Comparison of ENCODE assay signal across 1 cellular context in genomic region chr22:31347251-31348008, GRCh38.
TF ChIP-seq lines count a peak whose summit lies in the region.

No MANE protein-coding gene starts in this region.

TF ChIP-seq in HepG2, 621 proteins besides CTCF, POLR2A, EP300 and RAD21 (continued from another document and continues in another):
- TF ChIP-seq, protein P1, sequence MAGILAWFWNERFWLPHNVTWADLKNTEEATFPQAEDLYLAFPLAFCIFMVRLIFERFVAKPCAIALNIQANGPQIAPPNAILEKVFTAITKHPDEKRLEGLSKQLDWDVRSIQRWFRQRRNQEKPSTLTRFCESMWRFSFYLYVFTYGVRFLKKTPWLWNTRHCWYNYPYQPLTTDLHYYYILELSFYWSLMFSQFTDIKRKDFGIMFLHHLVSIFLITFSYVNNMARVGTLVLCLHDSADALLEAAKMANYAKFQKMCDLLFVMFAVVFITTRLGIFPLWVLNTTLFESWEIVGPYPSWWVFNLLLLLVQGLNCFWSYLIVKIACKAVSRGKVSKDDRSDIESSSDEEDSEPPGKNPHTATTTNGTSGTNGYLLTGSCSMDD (CRISPR knock-in tag; IDR thresholded peaks at IDR 0.05): no peak
- TF ChIP-seq CCDC6 (CRISPR knock-in tag; IDR thresholded peaks at IDR 0.05) (peak; percentile 16; the same call in 1 of the 2 replicates), ARID5B (CRISPR knock-in tag; IDR thresholded peaks at IDR 0.05) (no peak; the same call in 1 of the 2 replicates), FOXK1 (CRISPR knock-in tag; IDR thresholded peaks at IDR 0.05; ENCODE audit: borderline replicate concordance, low read depth) (no peak), ZNF550 (CRISPR knock-in tag; IDR thresholded peaks at IDR 0.05; ENCODE audit: borderline replicate concordance) (no peak), ZBTB43 (CRISPR knock-in tag; conservative IDR thresholded peaks at IDR 0.05) (0 out of 2 replicates have a peak, but pooled peaks have one; percentile 38), ISL2 (CRISPR knock-in tag; IDR thresholded peaks at IDR 0.05) (peak; percentile 7; the same call in 1 of the 2 replicates), AGO2 (optimal IDR thresholded peaks at IDR 0.05; ENCODE audit: low read depth, low read length) (peak; percentile 99), HES4 (CRISPR knock-in tag; IDR thresholded peaks at IDR 0.05; ENCODE audit: borderline replicate concordance) (peak; percentile 40; the same call in 1 of the 2 replicates), ZNF788 (CRISPR knock-in tag; IDR thresholded peaks at IDR 0.05; ENCODE audit: borderline replicate concordance) (no peak), HDAC1 (CRISPR knock-in tag; IDR thresholded peaks at IDR 0.05) (peak; percentile 20), SRY (CRISPR knock-in tag; IDR thresholded peaks at IDR 0.05) (no peak), ZNF75D (CRISPR knock-in tag; IDR thresholded peaks at IDR 0.05; ENCODE audit: borderline replicate concordance) (no peak), ATF1 (CRISPR knock-in tag; IDR thresholded peaks at IDR 0.05) (0 out of 2 replicates have a peak, but pooled peaks have one; percentile 9), REXO4 (CRISPR knock-in tag; IDR thresholded peaks at IDR 0.05; ENCODE audit: borderline replicate concordance) (no peak), TFDP2 (CRISPR knock-in tag; IDR thresholded peaks at IDR 0.05) (peak; percentile 49; the same call in 1 of the 2 replicates), ZEB1 (IDR thresholded peaks at IDR 0.05; ENCODE audit: insufficient replicate concordance, low read depth) (no peak), ZNF567 (CRISPR knock-in tag; IDR thresholded peaks at IDR 0.05; ENCODE audit: borderline replicate concordance) (no peak), ZNF501 (CRISPR knock-in tag; IDR thresholded peaks at IDR 0.05) (0 out of 2 replicates have a peak, but pooled peaks have one; percentile 58)
- TF ChIP-seq, protein P2, sequence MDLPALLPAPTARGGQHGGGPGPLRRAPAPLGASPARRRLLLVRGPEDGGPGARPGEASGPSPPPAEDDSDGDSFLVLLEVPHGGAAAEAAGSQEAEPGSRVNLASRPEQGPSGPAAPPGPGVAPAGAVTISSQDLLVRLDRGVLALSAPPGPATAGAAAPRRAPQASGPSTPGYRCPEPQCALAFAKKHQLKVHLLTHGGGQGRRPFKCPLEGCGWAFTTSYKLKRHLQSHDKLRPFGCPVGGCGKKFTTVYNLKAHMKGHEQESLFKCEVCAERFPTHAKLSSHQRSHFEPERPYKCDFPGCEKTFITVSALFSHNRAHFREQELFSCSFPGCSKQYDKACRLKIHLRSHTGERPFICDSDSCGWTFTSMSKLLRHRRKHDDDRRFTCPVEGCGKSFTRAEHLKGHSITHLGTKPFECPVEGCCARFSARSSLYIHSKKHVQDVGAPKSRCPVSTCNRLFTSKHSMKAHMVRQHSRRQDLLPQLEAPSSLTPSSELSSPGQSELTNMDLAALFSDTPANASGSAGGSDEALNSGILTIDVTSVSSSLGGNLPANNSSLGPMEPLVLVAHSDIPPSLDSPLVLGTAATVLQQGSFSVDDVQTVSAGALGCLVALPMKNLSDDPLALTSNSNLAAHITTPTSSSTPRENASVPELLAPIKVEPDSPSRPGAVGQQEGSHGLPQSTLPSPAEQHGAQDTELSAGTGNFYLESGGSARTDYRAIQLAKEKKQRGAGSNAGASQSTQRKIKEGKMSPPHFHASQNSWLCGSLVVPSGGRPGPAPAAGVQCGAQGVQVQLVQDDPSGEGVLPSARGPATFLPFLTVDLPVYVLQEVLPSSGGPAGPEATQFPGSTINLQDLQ (CRISPR knock-in tag; IDR thresholded peaks at IDR 0.05): no peak
- TF ChIP-seq, protein P3, sequence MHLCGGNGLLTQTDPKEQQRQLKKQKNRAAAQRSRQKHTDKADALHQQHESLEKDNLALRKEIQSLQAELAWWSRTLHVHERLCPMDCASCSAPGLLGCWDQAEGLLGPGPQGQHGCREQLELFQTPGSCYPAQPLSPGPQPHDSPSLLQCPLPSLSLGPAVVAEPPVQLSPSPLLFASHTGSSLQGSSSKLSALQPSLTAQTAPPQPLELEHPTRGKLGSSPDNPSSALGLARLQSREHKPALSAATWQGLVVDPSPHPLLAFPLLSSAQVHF (CRISPR knock-in tag; IDR thresholded peaks at IDR 0.05): 0 out of 2 replicates have a peak, but pooled peaks have one; percentile 33
- TF ChIP-seq, protein P4, sequence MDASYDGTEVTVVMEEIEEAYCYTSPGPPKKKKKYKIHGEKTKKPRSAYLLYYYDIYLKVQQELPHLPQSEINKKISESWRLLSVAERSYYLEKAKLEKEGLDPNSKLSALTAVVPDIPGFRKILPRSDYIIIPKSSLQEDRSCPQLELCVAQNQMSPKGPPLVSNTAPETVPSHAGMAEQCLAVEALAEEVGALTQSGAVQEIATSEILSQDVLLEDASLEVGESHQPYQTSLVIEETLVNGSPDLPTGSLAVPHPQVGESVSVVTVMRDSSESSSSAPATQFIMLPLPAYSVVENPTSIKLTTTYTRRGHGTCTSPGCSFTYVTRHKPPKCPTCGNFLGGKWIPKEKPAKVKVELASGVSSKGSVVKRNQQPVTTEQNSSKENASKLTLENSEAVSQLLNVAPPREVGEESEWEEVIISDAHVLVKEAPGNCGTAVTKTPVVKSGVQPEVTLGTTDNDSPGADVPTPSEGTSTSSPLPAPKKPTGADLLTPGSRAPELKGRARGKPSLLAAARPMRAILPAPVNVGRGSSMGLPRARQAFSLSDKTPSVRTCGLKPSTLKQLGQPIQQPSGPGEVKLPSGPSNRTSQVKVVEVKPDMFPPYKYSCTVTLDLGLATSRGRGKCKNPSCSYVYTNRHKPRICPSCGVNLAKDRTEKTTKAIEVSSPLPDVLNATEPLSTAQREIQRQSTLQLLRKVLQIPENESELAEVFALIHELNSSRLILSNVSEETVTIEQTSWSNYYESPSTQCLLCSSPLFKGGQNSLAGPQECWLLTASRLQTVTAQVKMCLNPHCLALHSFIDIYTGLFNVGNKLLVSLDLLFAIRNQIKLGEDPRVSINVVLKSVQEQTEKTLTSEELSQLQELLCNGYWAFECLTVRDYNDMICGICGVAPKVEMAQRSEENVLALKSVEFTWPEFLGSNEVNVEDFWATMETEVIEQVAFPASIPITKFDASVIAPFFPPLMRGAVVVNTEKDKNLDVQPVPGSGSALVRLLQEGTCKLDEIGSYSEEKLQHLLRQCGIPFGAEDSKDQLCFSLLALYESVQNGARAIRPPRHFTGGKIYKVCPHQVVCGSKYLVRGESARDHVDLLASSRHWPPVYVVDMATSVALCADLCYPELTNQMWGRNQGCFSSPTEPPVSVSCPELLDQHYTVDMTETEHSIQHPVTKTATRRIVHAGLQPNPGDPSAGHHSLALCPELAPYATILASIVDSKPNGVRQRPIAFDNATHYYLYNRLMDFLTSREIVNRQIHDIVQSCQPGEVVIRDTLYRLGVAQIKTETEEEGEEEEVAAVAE (CRISPR knock-in tag; IDR thresholded peaks at IDR 0.05; ENCODE audit: borderline replicate concordance): no peak
- TF ChIP-seq, protein P5, sequence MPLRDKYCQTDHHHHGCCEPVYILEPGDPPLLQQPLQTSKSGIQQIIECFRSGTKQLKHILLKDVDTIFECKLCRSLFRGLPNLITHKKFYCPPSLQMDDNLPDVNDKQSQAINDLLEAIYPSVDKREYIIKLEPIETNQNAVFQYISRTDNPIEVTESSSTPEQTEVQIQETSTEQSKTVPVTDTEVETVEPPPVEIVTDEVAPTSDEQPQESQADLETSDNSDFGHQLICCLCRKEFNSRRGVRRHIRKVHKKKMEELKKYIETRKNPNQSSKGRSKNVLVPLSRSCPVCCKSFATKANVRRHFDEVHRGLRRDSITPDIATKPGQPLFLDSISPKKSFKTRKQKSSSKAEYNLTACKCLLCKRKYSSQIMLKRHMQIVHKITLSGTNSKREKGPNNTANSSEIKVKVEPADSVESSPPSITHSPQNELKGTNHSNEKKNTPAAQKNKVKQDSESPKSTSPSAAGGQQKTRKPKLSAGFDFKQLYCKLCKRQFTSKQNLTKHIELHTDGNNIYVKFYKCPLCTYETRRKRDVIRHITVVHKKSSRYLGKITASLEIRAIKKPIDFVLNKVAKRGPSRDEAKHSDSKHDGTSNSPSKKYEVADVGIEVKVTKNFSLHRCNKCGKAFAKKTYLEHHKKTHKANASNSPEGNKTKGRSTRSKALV (CRISPR knock-in tag; IDR thresholded peaks at IDR 0.05): peak; percentile 69; the same call in 1 of the 2 replicates
- TF ChIP-seq, protein P6, sequence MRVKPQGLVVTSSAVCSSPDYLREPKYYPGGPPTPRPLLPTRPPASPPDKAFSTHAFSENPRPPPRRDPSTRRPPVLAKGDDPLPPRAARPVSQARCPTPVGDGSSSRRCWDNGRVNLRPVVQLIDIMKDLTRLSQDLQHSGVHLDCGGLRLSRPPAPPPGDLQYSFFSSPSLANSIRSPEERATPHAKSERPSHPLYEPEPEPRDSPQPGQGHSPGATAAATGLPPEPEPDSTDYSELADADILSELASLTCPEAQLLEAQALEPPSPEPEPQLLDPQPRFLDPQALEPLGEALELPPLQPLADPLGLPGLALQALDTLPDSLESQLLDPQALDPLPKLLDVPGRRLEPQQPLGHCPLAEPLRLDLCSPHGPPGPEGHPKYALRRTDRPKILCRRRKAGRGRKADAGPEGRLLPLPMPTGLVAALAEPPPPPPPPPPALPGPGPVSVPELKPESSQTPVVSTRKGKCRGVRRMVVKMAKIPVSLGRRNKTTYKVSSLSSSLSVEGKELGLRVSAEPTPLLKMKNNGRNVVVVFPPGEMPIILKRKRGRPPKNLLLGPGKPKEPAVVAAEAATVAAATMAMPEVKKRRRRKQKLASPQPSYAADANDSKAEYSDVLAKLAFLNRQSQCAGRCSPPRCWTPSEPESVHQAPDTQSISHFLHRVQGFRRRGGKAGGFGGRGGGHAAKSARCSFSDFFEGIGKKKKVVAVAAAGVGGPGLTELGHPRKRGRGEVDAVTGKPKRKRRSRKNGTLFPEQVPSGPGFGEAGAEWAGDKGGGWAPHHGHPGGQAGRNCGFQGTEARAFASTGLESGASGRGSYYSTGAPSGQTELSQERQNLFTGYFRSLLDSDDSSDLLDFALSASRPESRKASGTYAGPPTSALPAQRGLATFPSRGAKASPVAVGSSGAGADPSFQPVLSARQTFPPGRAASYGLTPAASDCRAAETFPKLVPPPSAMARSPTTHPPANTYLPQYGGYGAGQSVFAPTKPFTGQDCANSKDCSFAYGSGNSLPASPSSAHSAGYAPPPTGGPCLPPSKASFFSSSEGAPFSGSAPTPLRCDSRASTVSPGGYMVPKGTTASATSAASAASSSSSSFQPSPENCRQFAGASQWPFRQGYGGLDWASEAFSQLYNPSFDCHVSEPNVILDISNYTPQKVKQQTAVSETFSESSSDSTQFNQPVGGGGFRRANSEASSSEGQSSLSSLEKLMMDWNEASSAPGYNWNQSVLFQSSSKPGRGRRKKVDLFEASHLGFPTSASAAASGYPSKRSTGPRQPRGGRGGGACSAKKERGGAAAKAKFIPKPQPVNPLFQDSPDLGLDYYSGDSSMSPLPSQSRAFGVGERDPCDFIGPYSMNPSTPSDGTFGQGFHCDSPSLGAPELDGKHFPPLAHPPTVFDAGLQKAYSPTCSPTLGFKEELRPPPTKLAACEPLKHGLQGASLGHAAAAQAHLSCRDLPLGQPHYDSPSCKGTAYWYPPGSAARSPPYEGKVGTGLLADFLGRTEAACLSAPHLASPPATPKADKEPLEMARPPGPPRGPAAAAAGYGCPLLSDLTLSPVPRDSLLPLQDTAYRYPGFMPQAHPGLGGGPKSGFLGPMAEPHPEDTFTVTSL (CRISPR knock-in tag; IDR thresholded peaks at IDR 0.05; ENCODE audit: borderline replicate concordance): no peak
- TF ChIP-seq, protein P7, sequence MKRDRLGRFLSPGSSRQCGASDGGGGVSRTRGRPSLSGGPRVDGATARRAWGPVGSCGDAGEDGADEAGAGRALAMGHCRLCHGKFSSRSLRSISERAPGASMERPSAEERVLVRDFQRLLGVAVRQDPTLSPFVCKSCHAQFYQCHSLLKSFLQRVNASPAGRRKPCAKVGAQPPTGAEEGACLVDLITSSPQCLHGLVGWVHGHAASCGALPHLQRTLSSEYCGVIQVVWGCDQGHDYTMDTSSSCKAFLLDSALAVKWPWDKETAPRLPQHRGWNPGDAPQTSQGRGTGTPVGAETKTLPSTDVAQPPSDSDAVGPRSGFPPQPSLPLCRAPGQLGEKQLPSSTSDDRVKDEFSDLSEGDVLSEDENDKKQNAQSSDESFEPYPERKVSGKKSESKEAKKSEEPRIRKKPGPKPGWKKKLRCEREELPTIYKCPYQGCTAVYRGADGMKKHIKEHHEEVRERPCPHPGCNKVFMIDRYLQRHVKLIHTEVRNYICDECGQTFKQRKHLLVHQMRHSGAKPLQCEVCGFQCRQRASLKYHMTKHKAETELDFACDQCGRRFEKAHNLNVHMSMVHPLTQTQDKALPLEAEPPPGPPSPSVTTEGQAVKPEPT (CRISPR knock-in tag; IDR thresholded peaks at IDR 0.05; ENCODE audit: low read depth): no peak
